Comparison of ENCODE assay signal across 12 cellular contexts in the genomic region with DNA sequence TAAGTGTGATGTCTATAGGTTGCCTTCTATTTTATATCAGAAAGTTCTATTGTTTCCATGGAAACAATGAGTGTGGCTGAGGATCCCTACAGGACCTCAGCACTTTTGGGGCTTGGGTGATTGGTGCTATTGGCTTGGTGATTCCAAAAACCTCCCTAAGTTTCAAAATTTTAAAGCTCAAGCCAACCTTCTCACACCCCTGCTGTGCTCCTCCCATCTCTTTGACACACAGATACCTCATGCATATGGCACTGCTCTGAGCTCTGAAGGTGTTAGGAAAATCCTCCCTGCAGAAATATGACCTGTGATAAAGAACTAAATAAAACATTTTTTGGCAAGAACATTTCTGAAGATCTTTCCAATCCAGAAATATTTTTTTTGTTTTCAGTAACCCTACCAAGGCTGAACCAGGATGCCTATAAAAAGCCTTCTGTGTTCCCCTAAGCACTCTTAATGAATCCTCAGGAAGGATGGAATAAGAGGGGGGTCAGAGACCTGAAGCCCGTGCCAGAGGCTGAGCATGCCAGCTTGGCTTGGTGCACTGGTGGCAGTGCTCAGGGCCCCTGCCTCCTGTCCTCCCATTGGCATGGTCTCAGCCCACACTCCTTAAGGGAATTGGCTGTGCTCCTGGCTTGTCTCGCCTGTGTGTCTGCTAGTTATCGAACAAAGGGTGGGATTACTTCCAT.
DNase-seq lines count a peak whose midpoint lies in the region; ATAC-seq and TF ChIP-seq lines count a peak whose summit lies in the region.
"Had no signal": no experiment of that assay in that cellular context is flagged by ENCODE, and none has a peak within 500 bp of the region (broad histone marks: within the 10 kb centered on the region; RNA-seq: fewer than 3 reads in every experiment).

No MANE protein-coding gene starts in this region.

- H3K14ac ChIP-seq in IMR-90 (replicated peaks; ENCODE audit: low read depth, low read length) = 0 out of 2 replicates have a peak overlapping the region, but pooled peaks have one; percentile 12

- DNase-seq in IMR-90 (no peak), ascending aorta (ENCODE audit: low spot score in 2 of 2) (peak in 1 of 2 donors; percentile 63), right cardiac atrium (peak; percentile 76 to 91 (median 85)), sciatic nerve (ENCODE audit: low spot score) (no peak), SKM-1 (lab: John Stamatoyannopoulos, UW; ENCODE audit: unreplicated experiment) (no peak), RPMI8226 (no peak), KBM-7 (no peak), NAMALWA (ENCODE audit: low spot score) (no peak)
- DNase-seq: activated T-cell treated with anti-CD3 and anti-CD28 coated beads for 4 hours; PC-3; stimulated activated CD8-positive, alpha-beta memory T cell treated with anti-CD3 and anti-CD28 coated beads, Interleukin-4, amount 100 ng/mL, for 48 hours had no signal

- in situ Hi-C loops in IMR-90 (cut with MboI; ENCODE audit: low sequenced_read_pairs) (no loop called here), KBM-7 (cut with MboI; ENCODE audit: low pct_unique_long_range_greater_than_20kb, low sequenced_read_pairs) (no loop called here)

- H3K36me3 ChIP-seq in IMR-90 (ENCODE audit: control insufficient read depth, insufficient read depth, low read length) (no peaks in the 10 kb centered on the region), ascending aorta (no peaks in the 10 kb centered on the region)

- H3K4me1 ChIP-seq in IMR-90 (ENCODE audit: control insufficient read depth, insufficient read depth, low read length) (no peaks in the 10 kb centered on the region), ascending aorta (peaks cover 0 to 15% of the 10 kb centered on the region in 2 donors), right cardiac atrium (ENCODE audit: control insufficient read depth, insufficient read depth, low read length) (peaks cover 3% of the 10 kb centered on the region)

- no peaks in the 10 kb centered on the region for H4K20me1 ChIP-seq in IMR-90 (ENCODE audit: insufficient read depth, low read length)

- no TSS peak for BruUV-seq in IMR-90 (replicated peaks; lab: Mats Ljungman, UMichigan)

- no peaks in the 10 kb centered on the region for H3K9me3 ChIP-seq in IMR-90 (ENCODE audit: control insufficient read depth, insufficient read depth, low read length)
- no peaks in the 10 kb centered on the region for H3K9me3 ChIP-seq in ascending aorta
- H3K9me3 ChIP-seq in right cardiac atrium (ENCODE audit: control insufficient read depth, low read length) = no peaks in the 10 kb centered on the region

- H4K5ac ChIP-seq in IMR-90 (ENCODE audit: low read depth, low read length) = no peak overlapping the region

- no peak overlapping the region for H3K23ac ChIP-seq in IMR-90 (ENCODE audit: low read depth, low read length)

- H2BK120ac ChIP-seq in IMR-90 (ENCODE audit: low read depth, low read length) = no peak overlapping the region

- no peak overlapping the region for H4K91ac ChIP-seq in IMR-90 (ENCODE audit: insufficient read depth, low read depth, low read length)

- dilution Hi-C loops in IMR-90 (cut with HindIII; ENCODE audit: low sequenced_read_pairs, unreplicated experiment) = no loop called here

- H3K56ac ChIP-seq in IMR-90 (ENCODE audit: extremely low read depth, insufficient read depth, low read length) = no peak overlapping the region

- no peak overlapping the region for H3K4me3 ChIP-seq in IMR-90 (ENCODE audit: insufficient read depth, low read depth, low read length)
- H3K4me3 ChIP-seq in ascending aorta = peak overlapping the region in 1 of 2 donors; percentile 21
- no peak overlapping the region for H3K4me3 ChIP-seq in right cardiac atrium (ENCODE audit: low read length)

- no peaks in the 10 kb centered on the region for H3K79me1 ChIP-seq in IMR-90 (ENCODE audit: low read depth in 1 of 2, low read length in 2 of 2)

- POLR2A ChIA-PET in IMR-90 (lab: Charles Lee; ENCODE audit: unreplicated experiment) = no interaction called here

- CTCF ChIA-PET in IMR-90 (lab: Yijun Ruan, JAX) = no interaction called here

- H3K27me3 ChIP-seq in IMR-90 (ENCODE audit: control insufficient read depth, insufficient read depth, low read length) (peaks cover 9% of the 10 kb centered on the region), ascending aorta (no peaks in the 10 kb centered on the region), right cardiac atrium (ENCODE audit: control insufficient read depth, insufficient read depth) (no peaks in the 10 kb centered on the region)

- H2AFZ ChIP-seq in IMR-90 (replicated peaks; ENCODE audit: low read length, poor library complexity) = peak overlapping the region; percentile 43

- TF ChIP-seq CTCF in IMR-90 (conservative IDR thresholded peaks at IDR 0.05; ENCODE audit: low read depth, low read length) (no peak), ascending aorta (IDR thresholded peaks at IDR 0.05) (no peak)

- no peak overlapping the region for H4K8ac ChIP-seq in IMR-90 (ENCODE audit: low read depth in 2 of 2, low read length in 2 of 2)

- no peak overlapping the region for H3K18ac ChIP-seq in IMR-90 (ENCODE audit: low read depth, low read length)

- H2AK9ac ChIP-seq in IMR-90 (replicated peaks; ENCODE audit: low read depth, low read length, poor library complexity) = peak overlapping the region; percentile 25

- no peak for TF ChIP-seq RAD21 in IMR-90 (IDR thresholded peaks at IDR 0.05; ENCODE audit: low read length)

- H2BK20ac ChIP-seq in IMR-90 (ENCODE audit: low read depth, low read length) = no peak overlapping the region

- no peaks in the 10 kb centered on the region for H3K9me1 ChIP-seq in IMR-90 (ENCODE audit: insufficient read depth, low read length)

- H3K9ac ChIP-seq in IMR-90 (ENCODE audit: low read depth, low read length) = no peak overlapping the region

- H3K27ac ChIP-seq in IMR-90 (ENCODE audit: insufficient read depth, low read length) = no peak overlapping the region
- peak overlapping the region; percentile 15 to 83 for H3K27ac ChIP-seq in ascending aorta
- H3K27ac ChIP-seq in right cardiac atrium (ENCODE audit: low read length) = peak overlapping the region; percentile 85

- H3K4me2 ChIP-seq in IMR-90 (ENCODE audit: low read depth, low read length) = no peak overlapping the region

- peak overlapping the region; percentile 20; the same call in 1 of the 2 replicates for H2AK5ac ChIP-seq in IMR-90 (ENCODE audit: low read depth, low read length)

- no peak overlapping the region for H2BK15ac ChIP-seq in IMR-90 (ENCODE audit: low read depth, low read length)

- no peak overlapping the region for H3K4ac ChIP-seq in IMR-90 (ENCODE audit: low read depth, low read length)

- intact Hi-C loops in IMR-90 (cut with micrococcal nuclease) = no loop called here
- intact Hi-C loops in ascending aorta (cut with DNase I) = no loop called here
- intact Hi-C loops in right cardiac atrium (cut with DNase I) = no loop called here
- intact Hi-C loops in sciatic nerve (cut with DNase I) = no loop called here

- WGBS in IMR-90 (ENCODE audit: extremely low coverage in 2 of 2, insufficient read length in 1 of 2), 2 experiments = no CpG with 5 or more reads among the region's 3 CpGs
- 22% methylated on average over 3 of the region's 3 CpGs for WGBS in right cardiac atrium

- H2BK5ac ChIP-seq in IMR-90 (ENCODE audit: low read depth, low read length, poor library complexity, severe bottlenecking) = no peak overlapping the region

- ATAC-seq in IMR-90 (ENCODE audit: low read depth) (no peak), right cardiac atrium (peak; percentile 92 to 95), sciatic nerve (peak; percentile 40)
- ATAC-seq: HCT116, PC-3 had no signal

- no peak for TF ChIP-seq POLR2A in IMR-90 (IDR thresholded peaks at IDR 0.05; ENCODE audit: low read depth, low read length)

TF ChIP-seq in IMR-90, 13 proteins besides CTCF, POLR2A, EP300 and RAD21:
- TF ChIP-seq BHLHE40 (IDR thresholded peaks at IDR 0.05; ENCODE audit: low read depth, low read length) (no peak), NFE2L2 (IDR thresholded peaks at IDR 0.05; ENCODE audit: low read depth, low read length) (no peak), CHD1 (IDR thresholded peaks at IDR 0.05; ENCODE audit: low read depth, low read length) (no peak), RFX5 (IDR thresholded peaks at IDR 0.05; ENCODE audit: low read depth, low read length) (no peak), SMC3 (IDR thresholded peaks at IDR 0.05; ENCODE audit: low read depth, low read length) (no peak), MAZ (IDR thresholded peaks at IDR 0.05; ENCODE audit: borderline replicate concordance, low read depth, low read length) (no peak), RCOR1 (IDR thresholded peaks at IDR 0.05; ENCODE audit: insufficient replicate concordance, low read length) (no peak), FOS (IDR thresholded peaks at IDR 0.05; ENCODE audit: low read depth, low read length) (no peak), CEBPB (IDR thresholded peaks at IDR 0.05; ENCODE audit: low read depth, low read length) (no peak), MAFK (IDR thresholded peaks at IDR 0.05; ENCODE audit: low read depth, low read length) (no peak), MXI1 (IDR thresholded peaks at IDR 0.05; ENCODE audit: borderline replicate concordance, low read depth, low read length) (no peak)
- TF ChIP-seq, protein P1, sequence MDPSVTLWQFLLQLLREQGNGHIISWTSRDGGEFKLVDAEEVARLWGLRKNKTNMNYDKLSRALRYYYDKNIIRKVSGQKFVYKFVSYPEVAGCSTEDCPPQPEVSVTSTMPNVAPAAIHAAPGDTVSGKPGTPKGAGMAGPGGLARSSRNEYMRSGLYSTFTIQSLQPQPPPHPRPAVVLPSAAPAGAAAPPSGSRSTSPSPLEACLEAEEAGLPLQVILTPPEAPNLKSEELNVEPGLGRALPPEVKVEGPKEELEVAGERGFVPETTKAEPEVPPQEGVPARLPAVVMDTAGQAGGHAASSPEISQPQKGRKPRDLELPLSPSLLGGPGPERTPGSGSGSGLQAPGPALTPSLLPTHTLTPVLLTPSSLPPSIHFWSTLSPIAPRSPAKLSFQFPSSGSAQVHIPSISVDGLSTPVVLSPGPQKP (IDR thresholded peaks at IDR 0.05; ENCODE audit: borderline replicate concordance, low read depth, low read length) = no peak

Comparison
In these comparisons a context has a peak if more than half of its experiments do, and no peak if none do; other contexts are left out.
1. DNase-seq: peak in right cardiac atrium (3 of 3); none in IMR-90 (single experiment), sciatic nerve (single experiment), SKM-1 (single experiment), RPMI8226 (single experiment), KBM-7 (single experiment) and NAMALWA (single experiment).